Comparison of ENCODE assay signal across 23 cellular contexts in the genomic region with DNA sequence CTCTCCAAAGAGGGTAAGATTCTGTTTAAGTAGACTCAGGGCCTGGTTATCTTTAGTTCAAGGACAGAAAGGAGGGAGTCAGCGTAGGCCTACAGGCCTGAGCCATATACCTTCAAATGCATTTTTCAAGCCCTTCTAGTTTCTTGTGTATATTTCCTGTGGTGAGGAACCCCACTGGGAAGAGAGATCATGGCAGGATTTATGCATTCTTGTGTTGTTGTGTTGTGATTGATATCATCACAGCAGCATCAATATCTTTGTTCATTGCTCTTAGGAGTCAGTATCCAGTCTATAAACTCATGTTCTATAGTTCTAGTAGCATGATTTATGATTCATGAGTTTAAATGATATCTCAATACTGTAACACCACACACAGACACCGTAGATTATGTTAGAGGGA.
"Had no signal": no experiment of that assay in that cellular context is flagged by ENCODE, and none has a peak within 500 bp of the region (broad histone marks: within the 10 kb centered on the region; RNA-seq: fewer than 3 reads in every experiment).

No MANE protein-coding gene starts in this region.

- ATAC-seq: activated CD4-positive, CD25-positive, alpha-beta regulatory T cell treated with anti-CD3 and anti-CD28 coated beads, Interleukin-2, amount 50 U/mL, for 24 hours; activated CD8-positive, alpha-beta T cell treated with anti-CD3 and anti-CD28 coated beads for 36 hours; activated T-cell treated with anti-CD3 and anti-CD28 coated beads, Interleukin-2, amount 50 U/mL, for 72 hours had no signal

- H3K9me3 Mint-ChIP-seq: activated CD8-positive, alpha-beta T cell treated with anti-CD3 and anti-CD28 coated beads for 36 hours; activated naive CD4-positive, alpha-beta T cell treated with anti-CD3 and anti-CD28 coated beads, Interleukin-2, amount 10 ng/mL, durations not matched to agents 7 days and 5 days; activated naive CD8-positive, alpha-beta T cell treated with anti-CD3 and anti-CD28 coated beads for 36 hours; activated T-helper 2 cell treated with anti-CD3 and anti-CD28 coated beads, Interferon-gamma antibody, Interleukin-2, Interleukin-4, amounts not matched to agents 10 μg/mL and 5 μg/mL and 100 μg/mL, durations not matched to agents 14 hours and 24 hours and 36 hours; T-helper 1 cell treated with Interleukin-12 subunit alpha and Interleukin-12 subunit beta and Interleukin-4 antibody, amounts not matched to agents 30 μg/mL and 1 μg/mL, for 36 hours had no signal

- H3K4me3 Mint-ChIP-seq: activated CD8-positive, alpha-beta T cell treated with anti-CD3 and anti-CD28 coated beads for 36 hours; activated naive CD4-positive, alpha-beta T cell treated with anti-CD3 and anti-CD28 coated beads, Interleukin-2, amount 10 ng/mL, durations not matched to agents 7 days and 5 days; activated naive CD8-positive, alpha-beta T cell treated with anti-CD3 and anti-CD28 coated beads for 36 hours; activated T-cell treated with anti-CD3 and anti-CD28 coated beads, Interleukin-2, amount 50 U/mL, for 72 hours; T-helper 1 cell treated with Interleukin-12 subunit alpha and Interleukin-12 subunit beta and Interleukin-4 antibody, amounts not matched to agents 30 μg/mL and 1 μg/mL, for 36 hours had no signal

- H3K27ac Mint-ChIP-seq: activated CD8-positive, alpha-beta T cell treated with anti-CD3 and anti-CD28 coated beads for 36 hours; activated naive CD4-positive, alpha-beta T cell treated with anti-CD3 and anti-CD28 coated beads, Interleukin-2, amount 10 ng/mL, durations not matched to agents 7 days and 5 days; activated naive CD8-positive, alpha-beta T cell treated with anti-CD3 and anti-CD28 coated beads for 36 hours; activated T-cell treated with anti-CD3 and anti-CD28 coated beads, Interleukin-2, amount 50 U/mL, for 72 hours; activated T-helper 2 cell treated with anti-CD3 and anti-CD28 coated beads, Interferon-gamma antibody, Interleukin-2, Interleukin-4, amounts not matched to agents 10 μg/mL and 5 μg/mL and 100 μg/mL, durations not matched to agents 14 hours and 24 hours and 36 hours; T-helper 1 cell treated with Interleukin-12 subunit alpha and Interleukin-12 subunit beta and Interleukin-4 antibody, amounts not matched to agents 30 μg/mL and 1 μg/mL, for 36 hours had no signal

- H3K9me3 ChIP-seq: Peyer's patch, SJSA1 had no signal

- H3K4me3 ChIP-seq: Peyer's patch, SJSA1 had no signal

- H3K27me3 Mint-ChIP-seq: activated CD8-positive, alpha-beta T cell treated with anti-CD3 and anti-CD28 coated beads for 36 hours; activated naive CD4-positive, alpha-beta T cell treated with anti-CD3 and anti-CD28 coated beads, Interleukin-2, amount 10 ng/mL, durations not matched to agents 7 days and 5 days; activated naive CD8-positive, alpha-beta T cell treated with anti-CD3 and anti-CD28 coated beads for 36 hours had no signal

- H3K4me1 ChIP-seq: Peyer's patch, SJSA1 had no signal

- H3K27me3 ChIP-seq: Peyer's patch, SJSA1 had no signal

- DNase-seq: activated CD4-positive, alpha-beta T cell treated with anti-CD3 and anti-CD28 coated beads for 4 hours; activated CD8-positive, alpha-beta memory T cell treated with anti-CD3 and anti-CD28 coated beads, Interleukin-2, amount 50 U/mL, for 4 hours; activated CD8-positive, alpha-beta T cell treated with anti-CD3 and anti-CD28 coated beads for 36 hours; activated gamma-delta T cell treated with Interleukin-2 at 50 U/mL for 16 hours; activated naive CD4-positive, alpha-beta T cell treated with anti-CD3 and anti-CD28 coated beads, Interleukin-2, amount 10 ng/mL, durations not matched to agents 7 days and 5 days; activated naive CD8-positive, alpha-beta T cell treated with anti-CD3 and anti-CD28 coated beads for 36 hours; activated T-cell treated with anti-CD3 and anti-CD28 coated beads, Interleukin-2, amount 50 U/mL, for 72 hours; cerebellar nuclear complex; NCI-H1048; NCI-H1694; NCI-H2029; NCI-H2107; NCI-H2171 treated with DMSO at 0.1 percent for 48 hours; NCI-H226; NCI-H526 treated with DMSO at 0.1 percent for 48 hours; NK-92 treated with Interleukin-12 subunit alpha and Interleukin-12 subunit beta, amount 100 ng/mL, for 24 hours; Peyer's patch; Right ventricle myocardium superior had no signal

- H3K27ac ChIP-seq: Peyer's patch, RWPE1, SJSA1 had no signal

- H3K36me3 Mint-ChIP-seq: activated naive CD4-positive, alpha-beta T cell treated with anti-CD3 and anti-CD28 coated beads, Interleukin-2, amount 10 ng/mL, durations not matched to agents 7 days and 5 days; activated naive CD8-positive, alpha-beta T cell treated with anti-CD3 and anti-CD28 coated beads for 36 hours had no signal

- H3K36me3 ChIP-seq: Peyer's patch, SJSA1 had no signal

- H3K4me1 Mint-ChIP-seq: activated naive CD4-positive, alpha-beta T cell treated with anti-CD3 and anti-CD28 coated beads, Interleukin-2, amount 10 ng/mL, durations not matched to agents 7 days and 5 days; activated naive CD8-positive, alpha-beta T cell treated with anti-CD3 and anti-CD28 coated beads for 36 hours had no signal
